ENCODE assay signal across 1 cellular context in genomic region chr1:65230741-65231439, GRCh38.
TF ChIP-seq lines count a peak whose summit lies in the region.

No MANE protein-coding gene starts in this region.

TF ChIP-seq in HepG2, 621 proteins besides CTCF, POLR2A, EP300 and RAD21 (continued from another document):
- TF ChIP-seq ZNF407 (CRISPR knock-in tag; IDR thresholded peaks at IDR 0.05; ENCODE audit: not compliant biosample characterization) (no peak), RARG (CRISPR knock-in tag; IDR thresholded peaks at IDR 0.05; ENCODE audit: low read depth) (no peak), ZNF318 (CRISPR knock-in tag; IDR thresholded peaks at IDR 0.05) (no peak), DNMT3B (CRISPR knock-in tag; conservative IDR thresholded peaks at IDR 0.05) (no peak), ASH2L (IDR thresholded peaks at IDR 0.05; ENCODE audit: insufficient read length, low read depth, low read length) (no peak), ZNF775 (CRISPR knock-in tag; IDR thresholded peaks at IDR 0.05; ENCODE audit: borderline replicate concordance) (no peak), ZNF496 (CRISPR knock-in tag; IDR thresholded peaks at IDR 0.05; ENCODE audit: insufficient replicate concordance) (no peak), ZEB1 (IDR thresholded peaks at IDR 0.05; ENCODE audit: insufficient replicate concordance, low read depth) (no peak)
